18 cellular contexts compared by ENCODE assay signal in genomic region chr19:28605501-28606268, GRCh38.
"Had no signal": no experiment of that assay in that cellular context is flagged by ENCODE, and none has a peak within 500 bp of the region (broad histone marks: within the 10 kb centered on the region; RNA-seq: fewer than 3 reads in every experiment).

No MANE protein-coding gene starts in this region.

- H3K4me3 ChIP-seq: coronary artery, hepatocyte, lung, right atrium auricular region had no signal

- ATAC-seq: foreskin keratinocyte; left colon; left ventricle myocardium superior; natural killer cell treated with Interleukin-12 subunit alpha and Interleukin-12 subunit beta and Interleukin-15 and Interleukin-18, amount 100 ng/mL, for 72 hours had no signal

- H3K79me2 ChIP-seq: hepatocyte had no signal

- DNase-seq: effector CD4-positive, alpha-beta T cell; endodermal cell; foreskin keratinocyte; kidney; left colon; left ventricle myocardium superior; mesenchymal stem cell; midbrain; small intestine; stimulated activated CD4-positive, alpha-beta T cell treated with anti-CD3 and anti-CD28 coated beads, Interleukin-12 subunit alpha, Interleukin-12 subunit beta, amount 100 ng/mL, for 4 hours; stimulated activated naive CD4-positive, alpha-beta T cell had no signal

- H3K4me2 ChIP-seq: hepatocyte had no signal

- H3K4me1 ChIP-seq: foreskin keratinocyte, right atrium auricular region had no signal

- H3K27ac ChIP-seq: coronary artery, foreskin keratinocyte, hepatocyte, right atrium auricular region had no signal

- H3K36me3 ChIP-seq: right atrium auricular region had no signal

- FAIRE-seq: endothelial cell of umbilical vein, kidney, small intestine, urothelium cell line had no signal

- H3K27me3 ChIP-seq: foreskin keratinocyte, hepatocyte, right atrium auricular region had no signal

- H3K9me3 ChIP-seq: right atrium auricular region had no signal

- H2AFZ ChIP-seq: hepatocyte had no signal
